Comparison of ENCODE assay signal across 8 cellular contexts in genomic region chr1:13807213-13807612, GRCh38.
DNase-seq lines count a peak whose midpoint lies in the region; ATAC-seq and TF ChIP-seq lines count a peak whose summit lies in the region.

No MANE protein-coding gene starts in this region.

- H2AK5ac ChIP-seq in H9 (ENCODE audit: insufficient read length, low read length): no peak overlapping the region

- POLR2A ChIA-PET in activated B cell treated with CpG ODN at 0.5 μM for 24 hours (lab: Charles Lee): no interaction called here

- H3K18ac ChIP-seq in H9 (ENCODE audit: insufficient read length, low read depth, low read length): no peak overlapping the region

- H3K27ac Mint-ChIP-seq in H9: no peak overlapping the region
- H3K27ac Mint-ChIP-seq in activated B cell treated with CpG ODN at 0.5 μM for 24 hours: no peak overlapping the region

- no peaks in the 10 kb centered on the region for H3K79me1 ChIP-seq in H9 (ENCODE audit: insufficient read depth, low read depth, low read length, poor library complexity, severe bottlenecking)

- H3K56ac ChIP-seq in H9 (ENCODE audit: insufficient read length, low read depth, low read length): no peak overlapping the region

- H3K4me3 Mint-ChIP-seq in H9 (no peak overlapping the region), activated B cell treated with CpG ODN at 0.5 μM for 24 hours (no peak overlapping the region)

- intact Hi-C loops in activated B cell treated with CpG ODN at 0.5 μM for 24 hours (cut with micrococcal nuclease): loop anchor here (1.0 kb wide), 1 partner anchor 142 kb away; no protein-coding TSS in a partner anchor
- intact Hi-C loops in left colon (cut with DNase I, micrococcal nuclease): no loop called here

- H3K4me1 ChIP-seq in BLaER1 treated with 17β-estradiol and CSF1 and Interleukin-3, amounts not matched to agents 10 nM and 100 nM: peaks cover 24 to 91% (median 64%) of the 10 kb centered on the region in 10 experiments
- no peaks in the 10 kb centered on the region for H3K4me1 ChIP-seq in H9 (ENCODE audit: insufficient read depth, low read length)

- peak overlapping the region in 6 of 11 experiments; percentile 25 to 86 (median 76); a peak in 9 of 22 replicates for H3K27ac ChIP-seq in BLaER1 treated with 17β-estradiol and CSF1 and Interleukin-3, amounts not matched to agents 10 nM and 100 nM
- no peak overlapping the region for H3K27ac ChIP-seq in H9 (ENCODE audit: insufficient read length, low read depth, low read length)

- H4K5ac ChIP-seq in H9 (ENCODE audit: insufficient read length, low read depth, low read length): no peak overlapping the region

- H2BK120ac ChIP-seq in H9 (ENCODE audit: low read depth, low read length, poor library complexity, severe bottlenecking): no peak overlapping the region

- H4K8ac ChIP-seq in H9 (replicated peaks; ENCODE audit: insufficient read length, low read depth, low read length): no peak overlapping the region

- H3K9me3 ChIP-seq in BLaER1 treated with 17β-estradiol and CSF1 and Interleukin-3, amounts not matched to agents 10 nM and 100 nM (replicated peaks in 1 of 11): no peaks in the 10 kb centered on the region
- no peaks in the 10 kb centered on the region for H3K9me3 ChIP-seq in H9 (ENCODE audit: control insufficient read depth, low read depth, low read length)

- H3K9me3 Mint-ChIP-seq in H9 (no peaks in the 10 kb centered on the region), activated B cell treated with CpG ODN at 0.5 μM for 24 hours (no peaks in the 10 kb centered on the region)

- H3K23me2 ChIP-seq in H9 (ENCODE audit: insufficient read length, low read depth, low read length, poor library complexity, severe bottlenecking): no peaks in the 10 kb centered on the region

- no CpG with 5 or more reads among the region's 7 CpGs for WGBS in H9 (ENCODE audit: extremely low coverage, insufficient read length, low lambda C conversion rate)

- 0 out of 20 replicates have a peak overlapping the region, but pooled peaks of 1 of the 10 experiments have one; percentile 12 for H3K4me3 ChIP-seq in BLaER1 treated with 17β-estradiol and CSF1 and Interleukin-3, amounts not matched to agents 10 nM and 100 nM

- peaks cover 0 to 2% (median 0%) of the 10 kb centered on the region in 3 experiments; a peak in 1 of 7 replicates for H3K36me3 Mint-ChIP-seq in H9 (ENCODE audit: insufficient read depth in 1 of 3, low read depth in 3 of 3)
- H3K36me3 Mint-ChIP-seq in activated B cell treated with CpG ODN at 0.5 μM for 24 hours (ENCODE audit: low read depth): peaks cover 44% of the 10 kb centered on the region

- peak overlapping the region in 5 of 11 experiments; percentile 27 to 78 (median 65); a peak in 5 of 22 replicates for H3K9ac ChIP-seq in BLaER1 treated with 17β-estradiol and CSF1 and Interleukin-3, amounts not matched to agents 10 nM and 100 nM
- H3K9ac ChIP-seq in H9 (ENCODE audit: extremely low read depth, insufficient read length, low read length): no peak overlapping the region

- H2BK5ac ChIP-seq in H9 (ENCODE audit: insufficient read length, low read length): no peak overlapping the region

- H3K23ac ChIP-seq in H9 (ENCODE audit: insufficient read length, low read depth, low read length): no peak overlapping the region

- no peak overlapping the region for H3K14ac ChIP-seq in H9 (ENCODE audit: insufficient read depth, low read length)

- no peak overlapping the region for H2BK12ac ChIP-seq in H9 (ENCODE audit: insufficient read length, low read depth, low read length)

- H3K27me3 Mint-ChIP-seq in H9 (ENCODE audit: low read depth) (peaks cover 2% of the 10 kb centered on the region; the same call in 1 of the 2 replicates), activated B cell treated with CpG ODN at 0.5 μM for 24 hours (no peaks in the 10 kb centered on the region)

- H2BK15ac ChIP-seq in H9 (ENCODE audit: low read depth, low read length): no peak overlapping the region

- H3K4me2 ChIP-seq in BLaER1 treated with 17β-estradiol and CSF1 and Interleukin-3, amounts not matched to agents 10 nM and 100 nM: peak overlapping the region; percentile 37 to 86 (median 70)
- H3K4me2 ChIP-seq in H9 (ENCODE audit: insufficient read depth, insufficient read length, low read length): no peak overlapping the region

- ATAC-seq in activated B cell treated with CpG ODN at 0.5 μM for 24 hours (ENCODE audit: low read depth) (peak; percentile 43), left colon (peak; percentile 62), HG02759 (IDR thresholded peaks at IDR 0.05; ENCODE audit: unreplicated experiment) (no peak)

- TF ChIP-seq CTCF in H9 (conservative IDR thresholded peaks at IDR 0.05) (peak; percentile 71), activated B cell treated with CpG ODN at 0.5 μM for 24 hours (IDR thresholded peaks at IDR 0.05) (no peak)

- H3K79me2 ChIP-seq in H9 (ENCODE audit: insufficient read depth, low read length): no peaks in the 10 kb centered on the region

- peaks cover 0 to 13% (median 0%) of the 10 kb centered on the region in 11 experiments; a peak in 8 of 22 replicates for H3K36me3 ChIP-seq in BLaER1 treated with 17β-estradiol and CSF1 and Interleukin-3, amounts not matched to agents 10 nM and 100 nM

- no peak overlapping the region for H3K4ac ChIP-seq in H9 (ENCODE audit: low read depth, low read length)

- H4K91ac ChIP-seq in H9 (ENCODE audit: insufficient read length, low read depth, low read length): no peak overlapping the region

- peaks cover 13 to 78% (median 44%) of the 10 kb centered on the region in 11 experiments; a peak in 17 of 22 replicates for H4K20me1 ChIP-seq in BLaER1 treated with 17β-estradiol and CSF1 and Interleukin-3, amounts not matched to agents 10 nM and 100 nM
- H4K20me1 ChIP-seq in H9 (ENCODE audit: control insufficient read depth, insufficient read depth, insufficient read length): no peaks in the 10 kb centered on the region

- H2BK20ac ChIP-seq in H9 (ENCODE audit: low read depth, low read length, poor library complexity, severe bottlenecking): no peak overlapping the region

- no peak overlapping the region for H2AFZ ChIP-seq in H9 (ENCODE audit: low read length)

- CTCF ChIA-PET in activated B cell treated with CpG ODN at 0.5 μM for 24 hours (lab: Charles Lee): interaction anchor here (1.4 kb wide), 1 partner anchor 25 kb away, joined by 3 read pairs; no protein-coding TSS in a partner anchor

- H3K4me1 Mint-ChIP-seq in H9 (peaks cover 7% of the 10 kb centered on the region in 2 experiments; a peak in 3 of 4 replicates), activated B cell treated with CpG ODN at 0.5 μM for 24 hours (peaks cover 57% of the 10 kb centered on the region)

- DNase-seq in H9 (peak; percentile 67), activated B cell treated with CpG ODN at 0.5 μM for 24 hours (no peak), left colon (peak in 1 of 2 donors; percentile 59), GDM1 (lab: John Stamatoyannopoulos, UW) (no peak), T1000 (lab: John Stamatoyannopoulos, UW) (no peak)
- no peak for DNase-seq in activated T-cell treated with anti-CD3 and anti-CD28 coated beads, Interleukin-2, amount 50 U/mL, for 1 hour

- H3T11ph ChIP-seq in H9 (ENCODE audit: low read length): no peak overlapping the region

- H3K27me3 ChIP-seq in BLaER1 treated with 17β-estradiol and CSF1 and Interleukin-3, amounts not matched to agents 10 nM and 100 nM: no peaks in the 10 kb centered on the region
- H3K27me3 ChIP-seq in H9 (ENCODE audit: insufficient read depth, low read length): no peaks in the 10 kb centered on the region
